Comparison of ENCODE assay signal across 8 cellular contexts in genomic region chr19:8126511-8126910, GRCh38. TPM values are rescaled to one million over a fixed set of nuclear protein-coding genes. Genes with fewer than 3 reads are reported as not detected.
"Had no signal": no experiment of that assay in that cellular context is flagged by ENCODE, and none has a peak within 500 bp of the region (broad histone marks: within the 10 kb centered on the region; RNA-seq: fewer than 3 reads in every experiment).

No MANE protein-coding gene starts in this region.

- H2AFZ ChIP-seq: GM23248 had no signal

- DNase-seq: GM23248, GOT3, H9, HCEC 1CT, KBM-7 had no signal

- H3K27ac ChIP-seq: GM23248, KMS-11 had no signal

- H3K4me3 ChIP-seq: GM23248 had no signal

- H3K4me2 ChIP-seq: KMS-11 had no signal

RNA-seq across cellular contexts. Expression of gene FBN3, which starts 22.9 kb away (rescaled TPM):
- total RNA-seq: GM23248, H4, HT-29 had no signal
